16 cellular contexts compared by ENCODE assay signal in the genomic region with DNA sequence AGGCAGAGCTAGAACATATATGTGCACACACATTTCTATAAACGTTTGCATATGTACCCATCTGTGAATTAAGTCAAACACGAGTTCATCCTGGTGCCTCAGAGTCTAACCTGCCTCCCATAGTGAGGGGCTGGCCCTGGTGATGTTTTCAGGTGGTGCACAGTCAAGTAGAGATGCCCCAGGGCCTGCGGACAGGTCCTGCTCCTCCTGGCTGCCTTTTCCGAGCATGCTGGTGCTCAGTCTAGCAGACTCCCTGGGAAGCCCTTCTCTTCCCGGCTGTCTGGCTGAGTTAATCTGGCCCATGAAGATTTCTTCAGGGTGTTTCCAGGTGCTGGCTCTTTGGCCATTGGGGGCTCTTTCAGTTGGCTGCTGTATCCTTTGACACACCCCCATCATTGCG. TPM values are rescaled to one million over a fixed set of nuclear protein-coding genes. Genes with fewer than 3 reads are reported as not detected.
A peak's percentile ranks its signal among the peaks of the same experiment; 100 is the strongest.
DNase-seq lines count a peak whose midpoint lies in the region; ATAC-seq and TF ChIP-seq lines count a peak whose summit lies in the region.
"Had no signal": no experiment of that assay in that cellular context is flagged by ENCODE, and none has a peak within 500 bp of the region (broad histone marks: within the 10 kb centered on the region; RNA-seq: fewer than 3 reads in every experiment).

No MANE protein-coding gene starts in this region.

- H3K27me3 ChIP-seq in WERI-Rb-1 (ENCODE audit: insufficient read depth, low read depth, severe bottlenecking) (no peaks in the 10 kb centered on the region), sigmoid colon (no peaks in the 10 kb centered on the region)
- H3K27me3 ChIP-seq: BLaER1 treated with 17β-estradiol and CSF1 and Interleukin-3, amounts not matched to agents 10 nM and 100 nM had no signal

- 79 to 87% methylated on average over 6 of the region's 6 CpGs for WGBS in sigmoid colon, 2 donors

- no peak for TF ChIP-seq POLR2A in sigmoid colon (IDR thresholded peaks at IDR 0.05)

- intact Hi-C loops in sigmoid colon (cut with DNase I) = no loop called here
- intact Hi-C loops in activated T-helper 1 cell treated with anti-CD3 and anti-CD28 coated beads, Interleukin-12 subunit alpha, Interleukin-12 subunit beta, Interleukin-2, Interleukin-4 antibody, amounts not matched to agents 30 ng/mL and 10 ng/mL and 1 ng/mL, durations not matched to agents 14 hours and 24 hours and 36 hours (cut with micrococcal nuclease) = no loop called here

- no peaks in the 10 kb centered on the region for H3K36me3 ChIP-seq in WERI-Rb-1
- H3K36me3 ChIP-seq in sigmoid colon = no peaks in the 10 kb centered on the region
- H3K36me3 ChIP-seq: BLaER1 treated with 17β-estradiol and CSF1 and Interleukin-3, amounts not matched to agents 10 nM and 100 nM; HAP-1 had no signal

- H3K4me3 ChIP-seq in WERI-Rb-1 (ENCODE audit: low read depth, low read length) = no peak overlapping the region
- H3K4me3 ChIP-seq in sigmoid colon = no peak overlapping the region
- H3K4me3 ChIP-seq: BLaER1 treated with 17β-estradiol and CSF1 and Interleukin-3, amounts not matched to agents 10 nM and 100 nM; HAP-1 had no signal

- H3K27ac Mint-ChIP-seq in activated T-helper 1 cell treated with anti-CD3 and anti-CD28 coated beads, Interleukin-12 subunit alpha, Interleukin-12 subunit beta, Interleukin-2, Interleukin-4 antibody, amounts not matched to agents 30 ng/mL and 10 ng/mL and 1 ng/mL, durations not matched to agents 14 hours and 24 hours and 36 hours = no peak overlapping the region
- H3K27ac Mint-ChIP-seq: B cell; CD8-positive, alpha-beta T cell; IgD-negative memory B cell had no signal

- H3K4me1 ChIP-seq in sigmoid colon = no peaks in the 10 kb centered on the region
- H3K4me1 ChIP-seq: HAP-1 had no signal

- no peaks in the 10 kb centered on the region for H3K4me1 Mint-ChIP-seq in activated T-helper 1 cell treated with anti-CD3 and anti-CD28 coated beads, Interleukin-12 subunit alpha, Interleukin-12 subunit beta, Interleukin-2, Interleukin-4 antibody, amounts not matched to agents 30 ng/mL and 10 ng/mL and 1 ng/mL, durations not matched to agents 14 hours and 24 hours and 36 hours (ENCODE audit: low read depth)
- H3K4me1 Mint-ChIP-seq: B cell, IgD-negative memory B cell had no signal

- DNase-seq in NCI-H69 (lab: John Stamatoyannopoulos, UW) = peak; percentile 35
- peak; percentile 3 for DNase-seq in WERI-Rb-1
- peak; percentile 45 for DNase-seq in mesenteric fat pad (ENCODE audit: low spot score)
- DNase-seq in sigmoid colon = peak; percentile 37
- no peak for DNase-seq in activated T-helper 1 cell treated with anti-CD3 and anti-CD28 coated beads, Interleukin-12 subunit alpha, Interleukin-12 subunit beta, Interleukin-2, Interleukin-4 antibody, amounts not matched to agents 30 ng/mL and 10 ng/mL and 1 ng/mL, durations not matched to agents 14 hours and 24 hours and 36 hours (ENCODE audit: low spot score)
- DNase-seq in H4 (ENCODE audit: low spot score) = no peak
- DNase-seq: Calu3; CD8-positive, alpha-beta T cell; DMS79 treated with DMSO at 0.1 percent for 48 hours; GF-D8; GOT3 had no signal

- H3K9me3 Mint-ChIP-seq in activated T-helper 1 cell treated with anti-CD3 and anti-CD28 coated beads, Interleukin-12 subunit alpha, Interleukin-12 subunit beta, Interleukin-2, Interleukin-4 antibody, amounts not matched to agents 30 ng/mL and 10 ng/mL and 1 ng/mL, durations not matched to agents 14 hours and 24 hours and 36 hours = no peaks in the 10 kb centered on the region
- H3K9me3 Mint-ChIP-seq: CD8-positive, alpha-beta T cell; IgD-negative memory B cell had no signal

- no peak for TF ChIP-seq EP300 in sigmoid colon (IDR thresholded peaks at IDR 0.05)

- no peak overlapping the region for H3K4me3 Mint-ChIP-seq in activated T-helper 1 cell treated with anti-CD3 and anti-CD28 coated beads, Interleukin-12 subunit alpha, Interleukin-12 subunit beta, Interleukin-2, Interleukin-4 antibody, amounts not matched to agents 30 ng/mL and 10 ng/mL and 1 ng/mL, durations not matched to agents 14 hours and 24 hours and 36 hours
- H3K4me3 Mint-ChIP-seq: B cell; CD8-positive, alpha-beta T cell; IgD-negative memory B cell had no signal

- no peaks in the 10 kb centered on the region for H3K36me3 Mint-ChIP-seq in activated T-helper 1 cell treated with anti-CD3 and anti-CD28 coated beads, Interleukin-12 subunit alpha, Interleukin-12 subunit beta, Interleukin-2, Interleukin-4 antibody, amounts not matched to agents 30 ng/mL and 10 ng/mL and 1 ng/mL, durations not matched to agents 14 hours and 24 hours and 36 hours (ENCODE audit: low read depth)
- H3K36me3 Mint-ChIP-seq: CD8-positive, alpha-beta T cell; IgD-negative memory B cell had no signal

- TF ChIP-seq CTCF in WERI-Rb-1 (IDR thresholded peaks at IDR 0.05; ENCODE audit: low read depth, low read length) = no peak
- no peak for TF ChIP-seq CTCF in sigmoid colon (IDR thresholded peaks at IDR 0.05)

- H3K9me3 ChIP-seq in WERI-Rb-1 (ENCODE audit: severe bottlenecking) = no peaks in the 10 kb centered on the region
- no peaks in the 10 kb centered on the region for H3K9me3 ChIP-seq in sigmoid colon
- H3K9me3 ChIP-seq: BLaER1 treated with 17β-estradiol and CSF1 and Interleukin-3, amounts not matched to agents 10 nM and 100 nM; HAP-1 had no signal

- H3K27ac ChIP-seq in WERI-Rb-1 (no peak overlapping the region), sigmoid colon (no peak overlapping the region)
- H3K27ac ChIP-seq: BLaER1 treated with 17β-estradiol and CSF1 and Interleukin-3, amounts not matched to agents 10 nM and 100 nM had no signal

- no peaks in the 10 kb centered on the region for H3K27me3 Mint-ChIP-seq in activated T-helper 1 cell treated with anti-CD3 and anti-CD28 coated beads, Interleukin-12 subunit alpha, Interleukin-12 subunit beta, Interleukin-2, Interleukin-4 antibody, amounts not matched to agents 30 ng/mL and 10 ng/mL and 1 ng/mL, durations not matched to agents 14 hours and 24 hours and 36 hours (ENCODE audit: insufficient read depth)
- H3K27me3 Mint-ChIP-seq: IgD-negative memory B cell had no signal

- no peak for ATAC-seq in GM18502 (IDR thresholded peaks at IDR 0.05; ENCODE audit: poor library complexity, unreplicated experiment)
- ATAC-seq: CD8-positive, alpha-beta T cell had no signal

RNA-seq across cellular contexts. Expression of a gene that starts 14.3 kb away (rescaled TPM):
- total RNA-seq in mesenteric fat pad = 3.3 TPM
- under 1 TPM; 0.27 to 0.71 (median 0.61) TPM for total RNA-seq in sigmoid colon
- polyA plus RNA-seq in sigmoid colon = under 1 TPM; 0.23 to 0.60 (median 0.50) TPM
- 2.5 and 2.9 TPM in 2 replicates for total RNA-seq in activated T-helper 1 cell treated with anti-CD3 and anti-CD28 coated beads, Interleukin-12 subunit alpha, Interleukin-12 subunit beta, Interleukin-2, Interleukin-4 antibody, amounts not matched to agents 30 ng/mL and 10 ng/mL and 1 ng/mL, durations not matched to agents 14 hours and 24 hours and 36 hours
- total RNA-seq in H4 (2014; rRNA removed; shearing (Covaris generic)) = 1.6 and 2.3 TPM in 2 replicates
- total RNA-seq: CD8-positive, alpha-beta T cell had no signal

Comparison
In these comparisons a context has a peak if more than half of its experiments do, and no peak if none do; other contexts are left out.
1. DNase-seq: peak in NCI-H69 (single experiment), WERI-Rb-1 (single experiment), mesenteric fat pad (single experiment) and sigmoid colon (single experiment); none in activated T-helper 1 cell treated with anti-CD3 and anti-CD28 coated beads, Interleukin-12 subunit alpha, Interleukin-12 subunit beta, Interleukin-2, Interleukin-4 antibody, amounts not matched to agents 30 ng/mL and 10 ng/mL and 1 ng/mL, durations not matched to agents 14 hours and 24 hours and 36 hours (single experiment) and H4 (single experiment).